25 cellular contexts compared by ENCODE assay signal in genomic region chr6:78578430-78578829, GRCh38.
"Had no signal": no experiment of that assay in that cellular context is flagged by ENCODE, and none has a peak within 500 bp of the region (broad histone marks: within the 10 kb centered on the region; RNA-seq: fewer than 3 reads in every experiment).

No MANE protein-coding gene starts in this region.

- H3K36me3 ChIP-seq: brain microvascular endothelial cell, cardiac muscle cell, SJSA1 had no signal

- H3K27ac Mint-ChIP-seq: activated B cell treated with CpG ODN at 0.5 μM for 24 hours; activated CD4-positive, alpha-beta T cell treated with anti-CD3 and anti-CD28 coated beads, Interleukin-2, amount 10 ng/mL, durations not matched to agents 24 days and 14 days; activated naive CD4-positive, alpha-beta T cell treated with anti-CD3 and anti-CD28 coated beads, Interleukin-2, amount 10 ng/mL, durations not matched to agents 7 days and 5 days; activated naive CD8-positive, alpha-beta T cell treated with anti-CD3 and anti-CD28 coated beads for 36 hours; activated T-cell treated with anti-CD3 and anti-CD28 coated beads, Interleukin-2, amount 50 U/mL, for 72 hours; activated T-helper 2 cell treated with anti-CD3 and anti-CD28 coated beads, Interferon-gamma antibody, Interleukin-2, Interleukin-4, amounts not matched to agents 10 μg/mL and 5 μg/mL and 100 μg/mL, durations not matched to agents 14 hours and 24 hours and 36 hours; T-helper 1 cell treated with Interleukin-12 subunit alpha and Interleukin-12 subunit beta and Interleukin-4 antibody, amounts not matched to agents 30 μg/mL and 1 μg/mL, for 36 hours had no signal

- H3K4me3 ChIP-seq: cardiac muscle cell, K562, SJSA1 had no signal

- H3K27me3 ChIP-seq: brain microvascular endothelial cell, cardiac muscle cell, SJSA1 had no signal

- H3K4me3 Mint-ChIP-seq: activated B cell treated with CpG ODN at 0.5 μM for 24 hours; activated CD4-positive, alpha-beta T cell treated with anti-CD3 and anti-CD28 coated beads, Interleukin-2, amount 10 ng/mL, durations not matched to agents 24 days and 14 days; activated naive CD4-positive, alpha-beta T cell treated with anti-CD3 and anti-CD28 coated beads, Interleukin-2, amount 10 ng/mL, durations not matched to agents 7 days and 5 days; activated naive CD8-positive, alpha-beta T cell treated with anti-CD3 and anti-CD28 coated beads for 36 hours; activated T-cell treated with anti-CD3 and anti-CD28 coated beads, Interleukin-2, amount 50 U/mL, for 72 hours; T-helper 1 cell treated with Interleukin-12 subunit alpha and Interleukin-12 subunit beta and Interleukin-4 antibody, amounts not matched to agents 30 μg/mL and 1 μg/mL, for 36 hours had no signal

- H3K9me3 Mint-ChIP-seq: activated B cell treated with CpG ODN at 0.5 μM for 24 hours; activated CD4-positive, alpha-beta T cell treated with anti-CD3 and anti-CD28 coated beads, Interleukin-2, amount 10 ng/mL, durations not matched to agents 24 days and 14 days; activated naive CD4-positive, alpha-beta T cell treated with anti-CD3 and anti-CD28 coated beads, Interleukin-2, amount 10 ng/mL, durations not matched to agents 7 days and 5 days; activated naive CD8-positive, alpha-beta T cell treated with anti-CD3 and anti-CD28 coated beads for 36 hours; activated T-helper 2 cell treated with anti-CD3 and anti-CD28 coated beads, Interferon-gamma antibody, Interleukin-2, Interleukin-4, amounts not matched to agents 10 μg/mL and 5 μg/mL and 100 μg/mL, durations not matched to agents 14 hours and 24 hours and 36 hours; T-helper 1 cell treated with Interleukin-12 subunit alpha and Interleukin-12 subunit beta and Interleukin-4 antibody, amounts not matched to agents 30 μg/mL and 1 μg/mL, for 36 hours had no signal

- DNase-seq: activated B cell treated with CpG ODN at 0.5 μM for 24 hours; activated CD4-positive, alpha-beta T cell treated with anti-CD3 and anti-CD28 coated beads for 1 hour; activated CD4-positive, alpha-beta T cell treated with anti-CD3 and anti-CD28 coated beads, Interleukin-2, amount 10 ng/mL, durations not matched to agents 24 days and 14 days; activated CD4-positive, alpha-beta T cell treated with anti-CD3 and anti-CD28 coated beads, Interleukin-2, amount 50 U/mL, for 48 hours; activated gamma-delta T cell treated with Interleukin-2 at 50 U/mL for 16 hours; activated naive CD4-positive, alpha-beta T cell treated with anti-CD3 and anti-CD28 coated beads, Interleukin-2, amount 10 ng/mL, durations not matched to agents 7 days and 5 days; activated naive CD8-positive, alpha-beta T cell treated with anti-CD3 and anti-CD28 coated beads for 36 hours; activated T-cell treated with anti-CD3 and anti-CD28 coated beads for 4 hours; activated T-cell treated with anti-CD3 and anti-CD28 coated beads, Interleukin-2, amount 50 U/mL, for 72 hours; brain microvascular endothelial cell; Kasumi-1; NCI-H1048; NCI-H187; NCI-H2081 treated with DMSO at 0.1 percent for 48 hours; NCI-H446; NCI-H524; NCI-H82; PC-3; SHP77; SW 1271 had no signal

- H3K27me3 Mint-ChIP-seq: activated B cell treated with CpG ODN at 0.5 μM for 24 hours; activated CD4-positive, alpha-beta T cell treated with anti-CD3 and anti-CD28 coated beads, Interleukin-2, amount 10 ng/mL, durations not matched to agents 24 days and 14 days; activated naive CD4-positive, alpha-beta T cell treated with anti-CD3 and anti-CD28 coated beads, Interleukin-2, amount 10 ng/mL, durations not matched to agents 7 days and 5 days; activated naive CD8-positive, alpha-beta T cell treated with anti-CD3 and anti-CD28 coated beads for 36 hours had no signal

- H3K36me3 Mint-ChIP-seq: activated naive CD4-positive, alpha-beta T cell treated with anti-CD3 and anti-CD28 coated beads, Interleukin-2, amount 10 ng/mL, durations not matched to agents 7 days and 5 days; activated naive CD8-positive, alpha-beta T cell treated with anti-CD3 and anti-CD28 coated beads for 36 hours had no signal

- H3K4me1 Mint-ChIP-seq: activated B cell treated with CpG ODN at 0.5 μM for 24 hours; activated CD4-positive, alpha-beta T cell treated with anti-CD3 and anti-CD28 coated beads, Interleukin-2, amount 10 ng/mL, durations not matched to agents 24 days and 14 days; activated naive CD4-positive, alpha-beta T cell treated with anti-CD3 and anti-CD28 coated beads, Interleukin-2, amount 10 ng/mL, durations not matched to agents 7 days and 5 days; activated naive CD8-positive, alpha-beta T cell treated with anti-CD3 and anti-CD28 coated beads for 36 hours had no signal
